ENCODE assay signal across 13 cellular contexts in the genomic region with DNA sequence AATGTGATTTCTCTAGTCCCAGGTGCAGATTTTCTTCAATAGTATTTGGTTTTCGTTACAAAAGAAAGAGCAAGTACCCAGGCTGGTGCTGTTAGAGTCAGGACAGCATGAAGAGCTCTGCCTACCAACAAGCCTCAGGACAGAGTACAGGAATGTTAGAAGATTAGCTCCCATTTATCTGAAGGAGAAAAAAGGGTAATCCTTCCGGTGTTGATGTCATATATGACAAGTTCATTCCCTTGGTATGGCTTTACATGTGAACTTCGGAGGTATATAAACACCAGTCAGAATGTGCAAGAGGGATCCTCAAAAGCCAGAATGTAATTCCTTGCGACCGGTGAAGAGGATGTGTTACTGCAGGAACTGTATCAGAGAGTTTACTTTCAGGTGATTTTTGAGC.
DNase-seq lines count a peak whose midpoint lies in the region; TF ChIP-seq lines count a peak whose summit lies in the region.
"Had no signal": no experiment of that assay in that cellular context is flagged by ENCODE, and none has a peak within 500 bp of the region (broad histone marks: within the 10 kb centered on the region; RNA-seq: fewer than 3 reads in every experiment).

No MANE protein-coding gene starts in this region.

- H3K27ac Mint-ChIP-seq in T-helper 1 cell treated with Interleukin-12 subunit alpha and Interleukin-12 subunit beta and Interleukin-4 antibody, amounts not matched to agents 30 μg/mL and 1 μg/mL, for 36 hours: peak overlapping the region; percentile 15
- H3K27ac Mint-ChIP-seq in endodermal cell (no peak overlapping the region), neural progenitor cell (no peak overlapping the region)

- H3K4me1 Mint-ChIP-seq in T-helper 1 cell treated with Interleukin-12 subunit alpha and Interleukin-12 subunit beta and Interleukin-4 antibody, amounts not matched to agents 30 μg/mL and 1 μg/mL, for 36 hours (ENCODE audit: low read depth): peaks cover 37% of the 10 kb centered on the region
- peaks cover 20% of the 10 kb centered on the region for H3K4me1 Mint-ChIP-seq in endodermal cell
- peaks cover 46% of the 10 kb centered on the region for H3K4me1 Mint-ChIP-seq in neural progenitor cell

- H3K27me3 Mint-ChIP-seq in T-helper 1 cell treated with Interleukin-12 subunit alpha and Interleukin-12 subunit beta and Interleukin-4 antibody, amounts not matched to agents 30 μg/mL and 1 μg/mL, for 36 hours (ENCODE audit: low read depth): peaks cover 63% of the 10 kb centered on the region
- H3K27me3 Mint-ChIP-seq in endodermal cell (ENCODE audit: insufficient read depth) (peaks cover 34% of the 10 kb centered on the region), neural progenitor cell (ENCODE audit: insufficient read depth, low read depth) (peaks cover 45% of the 10 kb centered on the region)

- DNase-seq in T-helper 1 cell (no peak), OCI-LY7 (ENCODE audit: low spot score) (no peak), endodermal cell (no peak), neural progenitor cell (ENCODE audit: low spot score) (no peak), esophagus squamous epithelium (lab: John Stamatoyannopoulos, UW) (no peak)
- DNase-seq in activated CD4-positive, alpha-beta T cell treated with anti-CD3 and anti-CD28 coated beads, Interleukin-2, amount 50 U/mL, for 4 hours: no peak
- no peak for DNase-seq in central memory CD4-positive, alpha-beta T cell
- DNase-seq: activated CD8-positive, alpha-beta memory T cell treated with anti-CD3 and anti-CD28 coated beads, Interleukin-2, amount 50 U/mL, for 48 hours; NCI-H2029 treated with DMSO at 0.1 percent for 48 hours; spleen had no signal

- POLR2A ChIA-PET in OCI-LY7 (lab: Charles Lee): no interaction called here

- H3F3A ChIP-seq in neural progenitor cell (ENCODE audit: low read depth): peaks cover 57% of the 10 kb centered on the region

- H3K27ac ChIP-seq in OCI-LY7 (ENCODE audit: low read depth, low read length, poor library complexity, severe bottlenecking) (no peak overlapping the region), endodermal cell (ENCODE audit: low read depth, low read length) (no peak overlapping the region), neural progenitor cell (no peak overlapping the region), esophagus squamous epithelium (no peak overlapping the region)
- H3K27ac ChIP-seq: epithelial cell of prostate, KMS-11, spleen had no signal

- no peaks in the 10 kb centered on the region for H3K36me3 ChIP-seq in OCI-LY7 (ENCODE audit: insufficient read depth, low read length)
- H3K36me3 ChIP-seq in endodermal cell (ENCODE audit: control insufficient read depth, insufficient read depth, low read length): no peaks in the 10 kb centered on the region
- H3K36me3 ChIP-seq in neural progenitor cell: no peaks in the 10 kb centered on the region
- H3K36me3 ChIP-seq in esophagus squamous epithelium: no peaks in the 10 kb centered on the region
- H3K36me3 ChIP-seq: spleen had no signal

- H3K27me3 ChIP-seq in endodermal cell (ENCODE audit: control insufficient read depth, insufficient read depth, low read length, poor library complexity, severe bottlenecking): peaks cover 10% of the 10 kb centered on the region
- peaks cover 62% of the 10 kb centered on the region for H3K27me3 ChIP-seq in neural progenitor cell
- peaks cover 0 to 93% (median 32%) of the 10 kb centered on the region in 4 donors for H3K27me3 ChIP-seq in esophagus squamous epithelium

- H3K9ac ChIP-seq in endodermal cell (ENCODE audit: extremely low read depth, low read length, poor library complexity, severe bottlenecking): peak overlapping the region; percentile 47
- H3K9ac ChIP-seq in neural progenitor cell: no peak overlapping the region
- H3K9ac ChIP-seq: KMS-11 had no signal

- no peaks in the 10 kb centered on the region for H3K9me3 Mint-ChIP-seq in T-helper 1 cell treated with Interleukin-12 subunit alpha and Interleukin-12 subunit beta and Interleukin-4 antibody, amounts not matched to agents 30 μg/mL and 1 μg/mL, for 36 hours
- H3K9me3 Mint-ChIP-seq in endodermal cell (no peaks in the 10 kb centered on the region), neural progenitor cell (no peaks in the 10 kb centered on the region)

- no peaks in the 10 kb centered on the region for H3K9me3 ChIP-seq in OCI-LY7 (ENCODE audit: low read length)
- no peaks in the 10 kb centered on the region for H3K9me3 ChIP-seq in endodermal cell (ENCODE audit: control insufficient read depth, low read length)
- no peaks in the 10 kb centered on the region for H3K9me3 ChIP-seq in neural progenitor cell (ENCODE audit: low read depth)
- no peaks in the 10 kb centered on the region for H3K9me3 ChIP-seq in esophagus squamous epithelium

- H3K4me1 ChIP-seq in OCI-LY7 (ENCODE audit: insufficient read depth, low read length, poor library complexity, severe bottlenecking) (no peaks in the 10 kb centered on the region), endodermal cell (ENCODE audit: control insufficient read depth, insufficient read depth, low read length) (peaks cover 7% of the 10 kb centered on the region), neural progenitor cell (peaks cover 13% of the 10 kb centered on the region), esophagus squamous epithelium (peaks cover 0 to 49% (median 3%) of the 10 kb centered on the region in 3 donors)

- TF ChIP-seq CTCF in OCI-LY7 (conservative IDR thresholded peaks at IDR 0.05; ENCODE audit: low read length) (no peak), endodermal cell (conservative IDR thresholded peaks at IDR 0.05) (no peak), neural progenitor cell (IDR thresholded peaks at IDR 0.05) (no peak), esophagus squamous epithelium (IDR thresholded peaks at IDR 0.05) (no peak)

- H3K4me2 ChIP-seq in OCI-LY7 (ENCODE audit: low read length): peak overlapping the region; percentile 48
- peak overlapping the region; percentile 82 for H3K4me2 ChIP-seq in neural progenitor cell
- H3K4me2 ChIP-seq: KMS-11 had no signal

- H4K20me1 ChIP-seq in OCI-LY7 (ENCODE audit: insufficient read depth, low read length) (no peaks in the 10 kb centered on the region), neural progenitor cell (ENCODE audit: low read depth) (peaks cover 29% of the 10 kb centered on the region)

- BruUV-seq in OCI-LY7 (replicated peaks; lab: Mats Ljungman, UMichigan): no TSS peak

- H3K4me3 ChIP-seq in OCI-LY7 (ENCODE audit: low read depth, low read length, poor library complexity, severe bottlenecking) (no peak overlapping the region), endodermal cell (ENCODE audit: low read length) (peak overlapping the region; percentile 88), neural progenitor cell (peak overlapping the region; percentile 58), esophagus squamous epithelium (no peak overlapping the region)
- H3K4me3 ChIP-seq: spleen had no signal

- intact Hi-C loops in OCI-LY7 (cut with micrococcal nuclease; ENCODE audit: unreplicated experiment): no loop called here
- intact Hi-C loops in esophagus squamous epithelium (cut with DNase I): no loop called here

- no peaks in the 10 kb centered on the region for H3K9me2 ChIP-seq in OCI-LY7 (ENCODE audit: insufficient read depth, low read length)

- peak overlapping the region; percentile 37 for H3K4me3 Mint-ChIP-seq in T-helper 1 cell treated with Interleukin-12 subunit alpha and Interleukin-12 subunit beta and Interleukin-4 antibody, amounts not matched to agents 30 μg/mL and 1 μg/mL, for 36 hours
- H3K4me3 Mint-ChIP-seq in endodermal cell (peak overlapping the region; percentile 68), neural progenitor cell (peak overlapping the region; percentile 91)

- 20 to 22% methylated on average over 5 of the region's 5 CpGs for WGBS in endodermal cell (ENCODE audit: insufficient coverage in 1 of 2, insufficient read length in 1 of 2), 2 experiments
- WGBS in esophagus squamous epithelium, 2 donors: 24 to 28% methylated on average over 5 of the region's 5 CpGs

- CTCF ChIA-PET in OCI-LY7 (lab: Charles Lee; ENCODE audit: unreplicated experiment): no interaction called here

- H3K79me2 ChIP-seq in OCI-LY7 (ENCODE audit: insufficient read depth, low read depth, low read length) (no peaks in the 10 kb centered on the region), neural progenitor cell (ENCODE audit: low read depth) (no peaks in the 10 kb centered on the region)

- no peak overlapping the region for H2AFZ ChIP-seq in OCI-LY7 (ENCODE audit: low read length)
- H2AFZ ChIP-seq in neural progenitor cell (replicated peaks): no peak overlapping the region

- no peak for TF ChIP-seq POLR2A in esophagus squamous epithelium (IDR thresholded peaks at IDR 0.05)

- peaks cover 5% of the 10 kb centered on the region for H3K36me3 Mint-ChIP-seq in T-helper 1 cell treated with Interleukin-12 subunit alpha and Interleukin-12 subunit beta and Interleukin-4 antibody, amounts not matched to agents 30 μg/mL and 1 μg/mL, for 36 hours (ENCODE audit: low read depth)
- H3K36me3 Mint-ChIP-seq in endodermal cell (ENCODE audit: low read depth) (no peaks in the 10 kb centered on the region), neural progenitor cell (no peaks in the 10 kb centered on the region)

Comparison
In these comparisons a context has a peak if more than half of its experiments do, and no peak if none do; other contexts are left out.
1. H3K4me3 Mint-ChIP-seq: peak in every context shown above with its lines; median percentile 91 in neural progenitor cell; 68 in endodermal cell; 37 in T-helper 1 cell treated with Interleukin-12 subunit alpha and Interleukin-12 subunit beta and Interleukin-4 antibody, amounts not matched to agents 30 μg/mL and 1 μg/mL, for 36 hours.
2. H3K4me3 ChIP-seq: peak in endodermal cell (single experiment) and neural progenitor cell (single experiment); none in OCI-LY7 (single experiment) and esophagus squamous epithelium (0 of 4).